Comparison of ENCODE assay signal across 8 cellular contexts in the genomic region with DNA sequence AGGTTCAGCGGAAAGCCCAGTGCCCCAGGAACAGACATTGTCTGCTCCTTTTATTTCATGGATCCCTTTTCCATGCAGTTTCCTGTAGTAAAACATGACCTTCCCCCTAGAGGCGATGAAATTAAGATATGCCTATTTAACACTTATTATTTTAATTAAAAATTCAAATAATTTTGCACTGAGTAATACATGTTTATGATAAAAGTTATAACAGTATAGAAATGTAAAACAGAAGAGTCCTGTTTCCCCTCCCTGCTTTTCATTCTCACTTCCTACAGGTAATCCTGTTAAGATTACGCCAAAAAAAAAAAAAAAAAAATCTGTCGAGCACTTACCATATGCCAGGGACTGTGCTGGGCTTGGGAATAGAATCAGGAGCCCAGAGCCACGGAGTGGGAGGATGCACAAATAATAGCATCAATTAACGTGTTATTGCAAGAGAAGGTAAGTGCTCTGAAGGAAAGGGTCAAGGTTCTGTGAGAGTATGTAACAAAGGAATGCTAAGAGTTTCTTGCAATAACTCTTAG. TPM values are rescaled to one million over a fixed set of nuclear protein-coding genes. Genes with fewer than 3 reads are reported as not detected.
DNase-seq lines count a peak whose midpoint lies in the region; ATAC-seq and TF ChIP-seq lines count a peak whose summit lies in the region.

No MANE protein-coding gene starts in this region.

- CTCF ChIA-PET in AG04450 (lab: Charles Lee) = interaction anchor here (0.7 to 1.8 kb wide), 4 partner anchors 11 to 95 kb away, joined by 3 to 7 read pairs (median 3); partner anchors contain the start of gene C1S

- POLR2A ChIA-PET in AG04450 (lab: Yijun Ruan, JAX) = interaction anchor here (0.7 to 1.6 kb wide), 4 partner anchors 41 to 89 kb away, joined by 3 to 5 read pairs (median 3); partner anchors contain the start of gene C1S

- no peak for ATAC-seq in GM18520 (IDR thresholded peaks at IDR 0.05; ENCODE audit: unreplicated experiment)

- TF ChIP-seq CTCF in AG04450 (IDR thresholded peaks at IDR 0.05; ENCODE audit: low read depth, low read length) (no peak), astrocyte of the spinal cord (IDR thresholded peaks at IDR 0.05; ENCODE audit: low read depth, low read length) (no peak)

- DNase-seq in AG04450 (ENCODE audit: low read depth, low spot score) (no peak), astrocyte of the spinal cord (ENCODE audit: low read depth, low spot score) (no peak), ureter (ENCODE audit: low spot score) (no peak), NCI-H1436 (lab: John Stamatoyannopoulos, UW) (no peak), amygdala (lab: John Stamatoyannopoulos, UW) (no peak)

- H3K4me1 ChIP-seq in HUES64 (ENCODE audit: insufficient read depth, low read length) (peaks cover 6% of the 10 kb centered on the region), mesodermal cell (ENCODE audit: control insufficient read depth, insufficient read depth, low read length, poor library complexity, severe bottlenecking) (peaks cover 5% of the 10 kb centered on the region)

- H3K27ac ChIP-seq in AG04450 (ENCODE audit: low read depth, low read length) (no peak overlapping the region), HUES64 (ENCODE audit: low read depth, low read length) (peak overlapping the region; percentile 97; the same call in 1 of the 2 replicates), mesodermal cell (ENCODE audit: low read depth, low read length, severe bottlenecking) (peak overlapping the region; percentile 62)

- 10% methylated on average over 5 of the region's 6 CpGs for WGBS in HUES64
- WGBS in mesodermal cell (ENCODE audit: insufficient coverage in 2 of 2), 2 experiments = 18 to 25% methylated on average over 2 to 3 of the region's 6 CpGs

- H3K36me3 ChIP-seq in HUES64 (ENCODE audit: insufficient read depth, low read length) (peaks cover 1% of the 10 kb centered on the region), mesodermal cell (ENCODE audit: control insufficient read depth, insufficient read depth, low read length) (peaks cover 5% of the 10 kb centered on the region)

- peak overlapping the region; percentile 23; the same call in 1 of the 2 replicates for H3K9ac ChIP-seq in HUES64 (ENCODE audit: low read depth, low read length)

- H3K9me3 ChIP-seq in AG04450 (ENCODE audit: control insufficient read depth, insufficient read depth, low read length) = no peaks in the 10 kb centered on the region
- H3K9me3 ChIP-seq in HUES64 (ENCODE audit: insufficient read depth, low read depth, low read length) = no peaks in the 10 kb centered on the region
- H3K9me3 ChIP-seq in mesodermal cell (ENCODE audit: control insufficient read depth, low read length) = no peaks in the 10 kb centered on the region

- no peaks in the 10 kb centered on the region for H3K27me3 ChIP-seq in AG04450 (ENCODE audit: control insufficient read depth, insufficient read depth, low read length)
- H3K27me3 ChIP-seq in HUES64 (ENCODE audit: insufficient read depth, low read length) = no peaks in the 10 kb centered on the region

- in situ Hi-C loops in astrocyte of the spinal cord (cut with HindIII; ENCODE audit: low sequenced_read_pairs) = no loop called here

- peak overlapping the region; percentile 59 for H3K4me3 ChIP-seq in AG04450 (ENCODE audit: low read depth, low read length)
- peak overlapping the region; percentile 80 for H3K4me3 ChIP-seq in HUES64 (ENCODE audit: low read length)
- H3K4me3 ChIP-seq in astrocyte of the spinal cord (ENCODE audit: low read depth, low read length) = peak overlapping the region; percentile 89
- peak overlapping the region; percentile 78 for H3K4me3 ChIP-seq in mesodermal cell (ENCODE audit: extremely low read depth, insufficient read depth, low read length, poor library complexity, severe bottlenecking)

RNA-seq across cellular contexts. Expression of gene LPCAT3, which starts 0.8 kb away (rescaled TPM):
- 36.0 and 37.6 TPM in 2 replicates for polyA plus RNA-seq in AG04450 (2011; rRNA removed)
- 29.1 and 29.4 TPM in 2 replicates for polyA minus RNA-seq in AG04450 (2011; rRNA and poly(A)+ RNA removed)
- 40.1 TPM for polyA plus RNA-seq in HUES64 (2013, experiment 1 of 2)
- polyA plus RNA-seq in HUES64 (2013, experiment 2 of 2) = 36.6 TPM
- polyA plus RNA-seq in mesodermal cell (2013, experiment 1 of 2) = 26.7 TPM
- 26.7 TPM for polyA plus RNA-seq in mesodermal cell (2013, experiment 2 of 2)
- 95.9 TPM for total RNA-seq in ureter

RNA-seq across cellular contexts. Expression of gene C1S, which starts 41.4 kb away (rescaled TPM):
- polyA plus RNA-seq in AG04450 (2011; rRNA removed) = 406 and 458 TPM in 2 replicates
- polyA minus RNA-seq in AG04450 (2011; rRNA and poly(A)+ RNA removed) = 153 TPM in 2 replicates
- polyA plus RNA-seq in HUES64 (2013, experiment 1 of 2) = 3.1 TPM
- 3.5 TPM for polyA plus RNA-seq in HUES64 (2013, experiment 2 of 2)
- polyA plus RNA-seq in mesodermal cell (2013, experiment 1 of 2) = 5.2 TPM
- polyA plus RNA-seq in mesodermal cell (2013, experiment 2 of 2) = 6.2 TPM
- total RNA-seq in ureter = 293 TPM

RNA-seq across cellular contexts. Expression of gene EMG1, which starts 48.4 kb away (rescaled TPM):
- 46.1 and 47.8 TPM in 2 replicates for polyA plus RNA-seq in AG04450 (2011; rRNA removed)
- polyA minus RNA-seq in AG04450 (2011; rRNA and poly(A)+ RNA removed) = 19.2 and 19.7 TPM in 2 replicates
- 50.2 TPM for polyA plus RNA-seq in HUES64 (2013, experiment 1 of 2)
- 42.5 TPM for polyA plus RNA-seq in HUES64 (2013, experiment 2 of 2)
- polyA plus RNA-seq in mesodermal cell (2013, experiment 1 of 2) = 31.8 TPM
- polyA plus RNA-seq in mesodermal cell (2013, experiment 2 of 2) = 32.2 TPM
- total RNA-seq in ureter = 68.0 TPM

RNA-seq across cellular contexts. Expression of gene PHB2, which starts 48.6 kb away (rescaled TPM):
- 242 and 255 TPM in 2 replicates for polyA plus RNA-seq in AG04450 (2011; rRNA removed)
- polyA minus RNA-seq in AG04450 (2011; rRNA and poly(A)+ RNA removed) = 137 and 161 TPM in 2 replicates
- polyA plus RNA-seq in HUES64 (2013, experiment 1 of 2) = 303 TPM
- polyA plus RNA-seq in HUES64 (2013, experiment 2 of 2) = 286 TPM
- polyA plus RNA-seq in mesodermal cell (2013, experiment 1 of 2) = 267 TPM
- 253 TPM for polyA plus RNA-seq in mesodermal cell (2013, experiment 2 of 2)
- total RNA-seq in ureter = 221 TPM
